Comparison of ENCODE assay signal across 8 cellular contexts in the genomic region with DNA sequence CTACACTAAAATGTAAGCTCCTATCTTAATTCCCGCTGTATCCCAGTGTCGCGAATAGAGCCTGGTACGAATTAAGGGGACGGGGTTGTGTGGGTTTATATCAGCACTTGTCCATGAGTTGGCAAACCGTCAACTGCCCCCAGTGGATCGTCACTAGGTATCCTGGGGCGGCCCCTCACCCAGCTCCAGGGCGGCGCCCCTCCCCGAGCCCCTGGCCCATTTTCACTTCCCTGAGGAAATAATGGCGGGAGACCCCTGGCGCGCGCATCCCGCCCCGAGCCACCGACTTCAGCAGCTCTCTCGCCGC. TPM values are rescaled to one million over a fixed set of nuclear protein-coding genes. Genes with fewer than 3 reads are reported as not detected.
DNase-seq lines count a peak whose midpoint lies in the region; ATAC-seq and TF ChIP-seq lines count a peak whose summit lies in the region.

No MANE protein-coding gene starts in this region.

- peak overlapping the region; percentile 97 to 98 for H3K27ac Mint-ChIP-seq in effector memory CD8-positive, alpha-beta T cell

- no peak for DNase-seq in MG63
- no peak for DNase-seq in effector memory CD8-positive, alpha-beta T cell
- DNase-seq in osteoblast (ENCODE audit: insufficient read length, low spot score, missing footprints): no peak
- DNase-seq in SHP77 treated with DMSO at 0.1 percent for 48 hours (lab: John Stamatoyannopoulos, UW): no peak
- DNase-seq in central memory CD4-positive, alpha-beta T cell: no peak
- no peak for DNase-seq in SIG-M5 (lab: John Stamatoyannopoulos, UW)

- peak overlapping the region; percentile 95 for H2AFZ ChIP-seq in osteoblast (ENCODE audit: low read length)

- H3K4me3 ChIP-seq in GM12875 (ENCODE audit: low read depth, low read length) (peak overlapping the region; percentile 80), MG63 (peak overlapping the region; percentile 95), osteoblast (ENCODE audit: insufficient read depth, low read length) (peak overlapping the region; percentile 100)

- no peaks in the 10 kb centered on the region for H3K27me3 Mint-ChIP-seq in effector memory CD8-positive, alpha-beta T cell

- TF ChIP-seq CTCF in GM12875 (IDR thresholded peaks at IDR 0.05; ENCODE audit: borderline replicate concordance, insufficient read depth, low read depth, low read length) (no peak), osteoblast (IDR thresholded peaks at IDR 0.05; ENCODE audit: extremely low read depth, low read depth, low read length) (no peak)

- H3K79me2 ChIP-seq in osteoblast (ENCODE audit: insufficient read depth, low read length): peaks cover 27% of the 10 kb centered on the region

- H3K27ac ChIP-seq in osteoblast (ENCODE audit: low read depth, low read length): peak overlapping the region; percentile 88

- H3K27me3 ChIP-seq in MG63: no peaks in the 10 kb centered on the region
- H3K27me3 ChIP-seq in osteoblast (ENCODE audit: insufficient read depth, low read length): no peaks in the 10 kb centered on the region

- ATAC-seq in effector memory CD8-positive, alpha-beta T cell (replicated peaks): no peak
- ATAC-seq in GM18520 (IDR thresholded peaks at IDR 0.05; ENCODE audit: unreplicated experiment): no peak

- peak overlapping the region; percentile 93 for H3K4me2 ChIP-seq in osteoblast (ENCODE audit: insufficient read depth, low read length)

- peaks cover 0 to 7% of the 10 kb centered on the region in 2 donors for H3K9me3 Mint-ChIP-seq in effector memory CD8-positive, alpha-beta T cell

- peaks cover 18% of the 10 kb centered on the region for H3K36me3 Mint-ChIP-seq in effector memory CD8-positive, alpha-beta T cell (ENCODE audit: insufficient read depth)

- peaks cover 23% of the 10 kb centered on the region for H3K36me3 ChIP-seq in MG63
- H3K36me3 ChIP-seq in osteoblast (ENCODE audit: insufficient read depth, low read length): peaks cover 7% of the 10 kb centered on the region

- peak overlapping the region; percentile 100 for H3K4me3 Mint-ChIP-seq in effector memory CD8-positive, alpha-beta T cell

- no peaks in the 10 kb centered on the region for H4K20me1 ChIP-seq in osteoblast (ENCODE audit: insufficient read depth, low read length)

- no peaks in the 10 kb centered on the region for H3K9me3 ChIP-seq in MG63
- H3K9me3 ChIP-seq in osteoblast (ENCODE audit: low read depth, low read length): no peaks in the 10 kb centered on the region

- peaks cover 7% of the 10 kb centered on the region for H3K4me1 ChIP-seq in osteoblast (ENCODE audit: insufficient read depth, low read length)

- peaks cover 20 to 32% of the 10 kb centered on the region in 2 donors for H3K4me1 Mint-ChIP-seq in effector memory CD8-positive, alpha-beta T cell (ENCODE audit: low read depth in 2 of 2)

RNA-seq across cellular contexts. Expression of a gene that starts 0.4 kb away (rescaled TPM):
- 207 and 236 TPM in 2 replicates for total RNA-seq in MG63 (2014; rRNA removed; shearing (Covaris generic); ENCODE audit: low replicate concordance)
- 40.1 and 41.6 TPM in 2 replicates for total RNA-seq in osteoblast

RNA-seq across cellular contexts. Expression of a gene that starts 30.1 kb away (rescaled TPM):
- total RNA-seq in MG63 (2014; rRNA removed; shearing (Covaris generic); ENCODE audit: low replicate concordance): 6.8 and 12.4 TPM in 2 replicates
- total RNA-seq in osteoblast: 4.4 and 5.1 TPM in 2 replicates
